8 cellular contexts compared by ENCODE assay signal in the genomic region with DNA sequence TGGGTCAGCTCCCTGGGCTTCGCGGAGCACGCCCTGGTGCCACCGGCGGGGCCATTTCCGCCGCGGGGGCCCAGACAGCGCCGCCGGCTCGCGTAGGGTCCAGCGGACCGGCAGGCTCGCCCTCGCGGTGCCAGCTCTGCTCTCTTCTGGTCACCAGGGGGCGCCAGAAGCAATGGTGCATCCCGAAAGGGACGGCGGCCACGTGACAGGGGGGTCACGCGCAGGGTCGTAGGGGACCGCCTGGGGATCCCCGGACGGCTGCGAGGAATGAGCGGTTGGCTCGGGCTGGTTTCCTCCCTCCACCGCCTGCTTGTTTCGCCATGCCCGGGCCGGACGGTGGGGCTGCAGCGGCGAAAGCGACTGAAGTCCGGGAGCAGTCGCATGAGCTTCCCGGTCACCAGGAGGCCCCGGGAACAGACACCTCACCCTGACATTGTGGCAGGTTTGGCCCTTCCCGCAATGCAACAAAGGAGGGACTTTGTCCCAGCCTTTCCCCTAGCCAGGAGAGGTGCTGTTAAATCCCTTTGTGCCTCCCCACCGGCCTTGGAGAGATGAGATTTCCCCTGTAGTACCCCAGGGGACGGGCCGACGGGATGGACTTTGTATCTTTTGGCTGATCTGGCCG. TPM values are rescaled to one million over a fixed set of nuclear protein-coding genes. Genes with fewer than 3 reads are reported as not detected.
DNase-seq lines count a peak whose midpoint lies in the region; ATAC-seq and TF ChIP-seq lines count a peak whose summit lies in the region.

No MANE protein-coding gene starts in this region.

- POLR2A ChIA-PET in OCI-LY7 (lab: Charles Lee) = no interaction called here
- POLR2A ChIA-PET in naive thymus-derived CD8-positive, alpha-beta T cell (lab: Charles Lee) = no interaction called here

- no peaks in the 10 kb centered on the region for H3K4me1 ChIP-seq in OCI-LY7 (ENCODE audit: insufficient read depth, low read length, poor library complexity, severe bottlenecking)

- H3K36me3 Mint-ChIP-seq in activated T-helper 17 cell treated with anti-CD3 and anti-CD28 coated beads, Interleukin-2, amount 50 U/mL, for 72 hours (ENCODE audit: low read depth) = no peaks in the 10 kb centered on the region
- H3K36me3 Mint-ChIP-seq in naive thymus-derived CD8-positive, alpha-beta T cell = no peaks in the 10 kb centered on the region
- H3K36me3 Mint-ChIP-seq in stimulated activated naive B cell treated with anti-CD40 and anti-IgM and Interleukin-4, amounts not matched to agents 10 μg/mL and 1 μg/mL and 100 μg/mL, for 72 hours = no peaks in the 10 kb centered on the region

- no peaks in the 10 kb centered on the region for H3K9me3 Mint-ChIP-seq in activated T-helper 17 cell treated with anti-CD3 and anti-CD28 coated beads, Interleukin-2, amount 50 U/mL, for 72 hours
- no peaks in the 10 kb centered on the region for H3K9me3 Mint-ChIP-seq in naive thymus-derived CD8-positive, alpha-beta T cell
- H3K9me3 Mint-ChIP-seq in stimulated activated naive B cell treated with anti-CD40 and anti-IgM and Interleukin-4, amounts not matched to agents 10 μg/mL and 1 μg/mL and 100 μg/mL, for 72 hours = no peaks in the 10 kb centered on the region

- no peaks in the 10 kb centered on the region for H3K79me2 ChIP-seq in OCI-LY7 (ENCODE audit: insufficient read depth, low read depth, low read length)

- intact Hi-C loops in OCI-LY7 (cut with micrococcal nuclease; ENCODE audit: unreplicated experiment) = no loop called here

- H3K27me3 Mint-ChIP-seq in activated T-helper 17 cell treated with anti-CD3 and anti-CD28 coated beads, Interleukin-2, amount 50 U/mL, for 72 hours = peaks cover 7% of the 10 kb centered on the region
- H3K27me3 Mint-ChIP-seq in naive thymus-derived CD8-positive, alpha-beta T cell = peaks cover 0 to 16% (median 2%) of the 10 kb centered on the region in 5 donors
- peaks cover 10 to 15% of the 10 kb centered on the region in 2 donors for H3K27me3 Mint-ChIP-seq in stimulated activated naive B cell treated with anti-CD40 and anti-IgM and Interleukin-4, amounts not matched to agents 10 μg/mL and 1 μg/mL and 100 μg/mL, for 72 hours

- DNase-seq in GDM1 (lab: John Stamatoyannopoulos, UW) = peak; percentile 6
- DNase-seq in OCI-LY7 (ENCODE audit: low spot score) = no peak
- DNase-seq in fibroblast of the aortic adventitia (ENCODE audit: low read depth) = peak; percentile 24
- peak; percentile 17 to 66 (median 34) for DNase-seq in naive thymus-derived CD8-positive, alpha-beta T cell
- peak; percentile 58 for DNase-seq in stimulated activated naive B cell treated with anti-CD40 and anti-IgM and Interleukin-4, amounts not matched to agents 10 μg/mL and 1 μg/mL and 100 μg/mL, for 72 hours

- TF ChIP-seq CTCF in OCI-LY7 (conservative IDR thresholded peaks at IDR 0.05; ENCODE audit: low read length) (peak; percentile 46), fibroblast of the aortic adventitia (IDR thresholded peaks at IDR 0.05; ENCODE audit: insufficient read depth, low read length) (peak; percentile 61)

- H3K4me3 Mint-ChIP-seq in activated T-helper 17 cell treated with anti-CD3 and anti-CD28 coated beads, Interleukin-2, amount 50 U/mL, for 72 hours = peak overlapping the region; percentile 31
- peak overlapping the region; percentile 10 to 57 (median 52) for H3K4me3 Mint-ChIP-seq in naive thymus-derived CD8-positive, alpha-beta T cell
- H3K4me3 Mint-ChIP-seq in stimulated activated naive B cell treated with anti-CD40 and anti-IgM and Interleukin-4, amounts not matched to agents 10 μg/mL and 1 μg/mL and 100 μg/mL, for 72 hours = peak overlapping the region; percentile 74 to 75

- no peaks in the 10 kb centered on the region for H4K20me1 ChIP-seq in OCI-LY7 (ENCODE audit: insufficient read depth, low read length)

- no peak overlapping the region for H2AFZ ChIP-seq in OCI-LY7 (ENCODE audit: low read length)

- H3K4me3 ChIP-seq in OCI-LY7 (ENCODE audit: low read depth, low read length, poor library complexity, severe bottlenecking) (no peak overlapping the region), fibroblast of the aortic adventitia (ENCODE audit: low read depth, low read length) (peak overlapping the region; percentile 52)

- H3K27ac Mint-ChIP-seq in activated T-helper 17 cell treated with anti-CD3 and anti-CD28 coated beads, Interleukin-2, amount 50 U/mL, for 72 hours = no peak overlapping the region
- no peak overlapping the region for H3K27ac Mint-ChIP-seq in naive thymus-derived CD8-positive, alpha-beta T cell
- no peak overlapping the region for H3K27ac Mint-ChIP-seq in stimulated activated naive B cell treated with anti-CD40 and anti-IgM and Interleukin-4, amounts not matched to agents 10 μg/mL and 1 μg/mL and 100 μg/mL, for 72 hours

- no peaks in the 10 kb centered on the region for H3K9me3 ChIP-seq in OCI-LY7 (ENCODE audit: low read length)

- H3K4me1 Mint-ChIP-seq in activated T-helper 17 cell treated with anti-CD3 and anti-CD28 coated beads, Interleukin-2, amount 50 U/mL, for 72 hours = no peaks in the 10 kb centered on the region
- H3K4me1 Mint-ChIP-seq in naive thymus-derived CD8-positive, alpha-beta T cell = peaks cover 0 to 4% (median 0%) of the 10 kb centered on the region in 4 donors
- H3K4me1 Mint-ChIP-seq in stimulated activated naive B cell treated with anti-CD40 and anti-IgM and Interleukin-4, amounts not matched to agents 10 μg/mL and 1 μg/mL and 100 μg/mL, for 72 hours = no peaks in the 10 kb centered on the region

- no peak overlapping the region for H3K27ac ChIP-seq in OCI-LY7 (ENCODE audit: low read depth, low read length, poor library complexity, severe bottlenecking)

- no peak overlapping the region; the same call in 1 of the 2 replicates for H3K4me2 ChIP-seq in OCI-LY7 (ENCODE audit: low read length)

- no peaks in the 10 kb centered on the region for H3K36me3 ChIP-seq in OCI-LY7 (ENCODE audit: insufficient read depth, low read length)

- BruUV-seq in OCI-LY7 (replicated peaks; lab: Mats Ljungman, UMichigan) = no TSS peak

- H3K9me2 ChIP-seq in OCI-LY7 (ENCODE audit: insufficient read depth, low read length) = no peaks in the 10 kb centered on the region

- ATAC-seq in HG02885 (IDR thresholded peaks at IDR 0.05; ENCODE audit: poor library complexity, unreplicated experiment) (peak; percentile 83), GM21515 (IDR thresholded peaks at IDR 0.05; ENCODE audit: unreplicated experiment) (no peak)
- peak; percentile 75 for ATAC-seq in activated T-helper 17 cell treated with anti-CD3 and anti-CD28 coated beads, Interleukin-2, amount 50 U/mL, for 72 hours (replicated peaks)
- peak; percentile 49 to 78 for ATAC-seq in naive thymus-derived CD8-positive, alpha-beta T cell
- ATAC-seq in stimulated activated naive B cell treated with anti-CD40 and anti-IgM and Interleukin-4, amounts not matched to agents 10 μg/mL and 1 μg/mL and 100 μg/mL, for 72 hours (replicated peaks) = peak; percentile 86 to 92

- CTCF ChIA-PET in OCI-LY7 (lab: Charles Lee; ENCODE audit: unreplicated experiment) = no interaction called here

RNA-seq across cellular contexts. Expression of a gene that starts 15.8 kb away (rescaled TPM):
- total RNA-seq in OCI-LY7 (2014; rRNA removed; shearing (Covaris generic)) = not detected in 2 replicates
- total RNA-seq in OCI-LY7 (2022) (not detected in 2 replicates), fibroblast of the aortic adventitia (ENCODE audit: low replicate concordance) (not detected in 2 replicates)
- under 1 TPM in 1 of 2 donors, not detected in 1; 0.87 TPM for total RNA-seq in activated T-helper 17 cell treated with anti-CD3 and anti-CD28 coated beads, Interleukin-2, amount 50 U/mL, for 72 hours
- total RNA-seq in naive thymus-derived CD8-positive, alpha-beta T cell = under 1 TPM in 1 of 2 experiments, not detected in 1; 0.26 TPM
- 1 to 10 TPM in 1 of 3 donors, under 1 TPM in 1, not detected in 1; 0.50 to 1.6 TPM for polyA plus RNA-seq in naive thymus-derived CD8-positive, alpha-beta T cell
